12 cellular contexts compared by ENCODE assay signal in the genomic region with DNA sequence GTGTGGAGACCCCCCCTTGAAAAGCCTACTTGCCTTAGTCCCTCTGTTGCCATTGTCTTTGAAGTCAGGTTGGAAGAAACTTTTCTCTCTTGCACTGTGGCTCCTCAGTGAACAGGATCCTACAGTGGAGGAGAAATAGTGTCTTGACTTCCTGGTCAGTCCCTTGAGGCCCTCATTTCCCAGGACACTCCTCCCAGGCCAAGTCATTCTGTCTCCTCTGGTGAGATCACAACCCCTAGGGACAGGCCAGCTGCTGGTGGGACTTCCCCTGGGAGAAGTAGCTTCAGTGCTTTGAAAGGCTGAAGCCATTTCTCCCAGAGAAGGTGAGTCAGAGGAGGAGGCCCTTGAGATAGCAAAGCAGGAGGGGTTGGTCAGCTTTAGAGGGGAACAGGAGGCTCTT. TPM values are rescaled to one million over a fixed set of nuclear protein-coding genes. Genes with fewer than 3 reads are reported as not detected.
DNase-seq lines count a peak whose midpoint lies in the region; ATAC-seq and TF ChIP-seq lines count a peak whose summit lies in the region.
"Had no signal": no experiment of that assay in that cellular context is flagged by ENCODE, and none has a peak within 500 bp of the region (broad histone marks: within the 10 kb centered on the region; RNA-seq: fewer than 3 reads in every experiment).

No MANE protein-coding gene starts in this region.

- H3K27ac Mint-ChIP-seq in activated CD8-positive, alpha-beta memory T cell treated with anti-CD3 and anti-CD28 coated beads, Interleukin-2, amount 10 ng/mL, durations not matched to agents 7 days and 5 days, result no peak overlapping the region
- H3K27ac Mint-ChIP-seq: activated naive CD4-positive, alpha-beta T cell treated with anti-CD3 and anti-CD28 coated beads, Interleukin-2, amount 50 U/mL, for 72 hours had no signal

- H3K9me3 Mint-ChIP-seq in activated CD8-positive, alpha-beta memory T cell treated with anti-CD3 and anti-CD28 coated beads, Interleukin-2, amount 10 ng/mL, durations not matched to agents 7 days and 5 days (ENCODE audit: low read depth), result no peaks in the 10 kb centered on the region

- no peaks in the 10 kb centered on the region for H3K27me3 Mint-ChIP-seq in activated CD8-positive, alpha-beta memory T cell treated with anti-CD3 and anti-CD28 coated beads, Interleukin-2, amount 10 ng/mL, durations not matched to agents 7 days and 5 days

- ATAC-seq in GM19467 (IDR thresholded peaks at IDR 0.05; ENCODE audit: unreplicated experiment) (peak; percentile 88), HG03045 (IDR thresholded peaks at IDR 0.05; ENCODE audit: unreplicated experiment) (peak; percentile 95)
- ATAC-seq in activated CD8-positive, alpha-beta memory T cell treated with anti-CD3 and anti-CD28 coated beads, Interleukin-2, amount 10 ng/mL, durations not matched to agents 7 days and 5 days, result no peak

- H3K4me1 ChIP-seq in suprapubic skin, result no peaks in the 10 kb centered on the region

- H3K36me3 Mint-ChIP-seq in activated CD8-positive, alpha-beta memory T cell treated with anti-CD3 and anti-CD28 coated beads, Interleukin-2, amount 10 ng/mL, durations not matched to agents 7 days and 5 days, result no peaks in the 10 kb centered on the region
- H3K36me3 Mint-ChIP-seq: activated naive CD4-positive, alpha-beta T cell treated with anti-CD3 and anti-CD28 coated beads, Interleukin-2, amount 50 U/mL, for 72 hours had no signal

- in situ Hi-C loops in astrocyte of the spinal cord (cut with HindIII; ENCODE audit: low sequenced_read_pairs), result no loop called here

- POLR2A ChIA-PET in GM10248 (lab: Yijun Ruan, JAX), result interaction anchor here (0.8 kb wide), 1 partner anchor 10 kb away, joined by 3 read pairs; no protein-coding TSS in a partner anchor

- peak; percentile 53 for DNase-seq in GM10248 (ENCODE audit: extremely low spot score)
- DNase-seq in astrocyte of the spinal cord (ENCODE audit: low read depth, low spot score), result peak; percentile 7
- DNase-seq in cerebellar nuclear complex (lab: John Stamatoyannopoulos, UW), result no peak
- no peak for DNase-seq in suprapubic skin (ENCODE audit: low spot score in 2 of 2)
- no peak for DNase-seq in activated CD8-positive, alpha-beta memory T cell treated with anti-CD3 and anti-CD28 coated beads, Interleukin-2, amount 10 ng/mL, durations not matched to agents 7 days and 5 days
- no peak for DNase-seq in foreskin melanocyte
- DNase-seq: C1 segment of cervical spinal cord, HCEC 1CT, NCI-H510A had no signal

- H3K4me3 ChIP-seq in astrocyte of the spinal cord (ENCODE audit: low read depth, low read length), result no peak overlapping the region
- no peak overlapping the region for H3K4me3 ChIP-seq in suprapubic skin

- H3K27ac ChIP-seq in suprapubic skin, result no peak overlapping the region

- no peaks in the 10 kb centered on the region for H3K9me3 ChIP-seq in suprapubic skin

- no peak for TF ChIP-seq CTCF in GM10248 (IDR thresholded peaks at IDR 0.05; ENCODE audit: control extremely low read depth, extremely low read depth, low read depth, missing control alignments)
- TF ChIP-seq CTCF in astrocyte of the spinal cord (IDR thresholded peaks at IDR 0.05; ENCODE audit: low read depth, low read length), result no peak
- TF ChIP-seq CTCF in suprapubic skin (IDR thresholded peaks at IDR 0.05), result no peak

- TF ChIP-seq EP300 in suprapubic skin (IDR thresholded peaks at IDR 0.05), result no peak

- H3K27me3 ChIP-seq in suprapubic skin, result no peaks in the 10 kb centered on the region

- H3K4me3 Mint-ChIP-seq in activated CD8-positive, alpha-beta memory T cell treated with anti-CD3 and anti-CD28 coated beads, Interleukin-2, amount 10 ng/mL, durations not matched to agents 7 days and 5 days, result no peak overlapping the region

- no peaks in the 10 kb centered on the region for H3K4me1 Mint-ChIP-seq in activated CD8-positive, alpha-beta memory T cell treated with anti-CD3 and anti-CD28 coated beads, Interleukin-2, amount 10 ng/mL, durations not matched to agents 7 days and 5 days

- CTCF ChIA-PET in GM10248 (lab: Yijun Ruan, JAX), result interaction anchor here (0.8 to 4.2 kb wide), 4 partner anchors 9 to 131 kb away, joined by 3 to 24 read pairs (median 4); no protein-coding TSS in a partner anchor
- CTCF ChIA-PET in activated CD8-positive, alpha-beta memory T cell treated with anti-CD3 and anti-CD28 coated beads, Interleukin-2, amount 10 ng/mL, durations not matched to agents 7 days and 5 days (lab: Charles Lee), result no interaction called here

- TF ChIP-seq POLR2A in suprapubic skin (IDR thresholded peaks at IDR 0.05), result no peak

- H3K36me3 ChIP-seq in suprapubic skin, result no peaks in the 10 kb centered on the region

RNA-seq across cellular contexts. Expression of a gene that starts 10.1 kb away (rescaled TPM):
- under 1 TPM in 3 of 4 donors, not detected in 1; 0.21 to 0.62 (median 0.38) TPM for total RNA-seq in suprapubic skin
- not detected for total RNA-seq in activated CD8-positive, alpha-beta memory T cell treated with anti-CD3 and anti-CD28 coated beads, Interleukin-2, amount 10 ng/mL, durations not matched to agents 7 days and 5 days
- total RNA-seq: activated naive CD4-positive, alpha-beta T cell treated with anti-CD3 and anti-CD28 coated beads, Interleukin-2, amount 50 U/mL, for 72 hours had no signal

Comparison
In these comparisons a context has a peak if more than half of its experiments do, and no peak if none do; other contexts are left out.
1. DNase-seq: peak in GM10248 (single experiment) and astrocyte of the spinal cord (single experiment); none in cerebellar nuclear complex (0 of 2), suprapubic skin (0 of 2), activated CD8-positive, alpha-beta memory T cell treated with anti-CD3 and anti-CD28 coated beads, Interleukin-2, amount 10 ng/mL, durations not matched to agents 7 days and 5 days (single experiment) and foreskin melanocyte (single experiment).